Comparison of ENCODE assay signal across 2 cellular contexts in the genomic region with DNA sequence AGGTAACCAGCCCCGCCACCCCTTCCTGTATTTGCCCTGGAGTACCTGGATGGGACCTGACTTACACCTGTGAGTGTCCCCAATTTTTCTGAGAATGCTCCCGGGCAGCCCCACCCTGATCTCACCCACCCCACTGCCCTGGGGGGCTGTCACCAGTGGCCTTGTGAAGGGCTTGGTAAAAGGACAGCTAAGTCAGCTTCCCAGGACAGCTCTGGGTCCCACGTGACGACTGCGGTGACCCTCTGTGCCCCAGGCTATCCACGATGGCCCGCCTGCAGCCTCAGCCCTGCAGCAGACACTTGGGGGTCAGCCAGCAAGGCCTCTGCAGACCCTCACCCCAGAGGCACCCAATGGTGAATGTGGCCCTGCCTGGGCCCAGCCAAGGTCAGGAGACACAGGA.
TF ChIP-seq lines count a peak whose summit lies in the region.

No MANE protein-coding gene starts in this region.

TF ChIP-seq in A549, 52 proteins besides CTCF, POLR2A, EP300 and RAD21 (continued from another document):
- TF ChIP-seq, protein P1, sequence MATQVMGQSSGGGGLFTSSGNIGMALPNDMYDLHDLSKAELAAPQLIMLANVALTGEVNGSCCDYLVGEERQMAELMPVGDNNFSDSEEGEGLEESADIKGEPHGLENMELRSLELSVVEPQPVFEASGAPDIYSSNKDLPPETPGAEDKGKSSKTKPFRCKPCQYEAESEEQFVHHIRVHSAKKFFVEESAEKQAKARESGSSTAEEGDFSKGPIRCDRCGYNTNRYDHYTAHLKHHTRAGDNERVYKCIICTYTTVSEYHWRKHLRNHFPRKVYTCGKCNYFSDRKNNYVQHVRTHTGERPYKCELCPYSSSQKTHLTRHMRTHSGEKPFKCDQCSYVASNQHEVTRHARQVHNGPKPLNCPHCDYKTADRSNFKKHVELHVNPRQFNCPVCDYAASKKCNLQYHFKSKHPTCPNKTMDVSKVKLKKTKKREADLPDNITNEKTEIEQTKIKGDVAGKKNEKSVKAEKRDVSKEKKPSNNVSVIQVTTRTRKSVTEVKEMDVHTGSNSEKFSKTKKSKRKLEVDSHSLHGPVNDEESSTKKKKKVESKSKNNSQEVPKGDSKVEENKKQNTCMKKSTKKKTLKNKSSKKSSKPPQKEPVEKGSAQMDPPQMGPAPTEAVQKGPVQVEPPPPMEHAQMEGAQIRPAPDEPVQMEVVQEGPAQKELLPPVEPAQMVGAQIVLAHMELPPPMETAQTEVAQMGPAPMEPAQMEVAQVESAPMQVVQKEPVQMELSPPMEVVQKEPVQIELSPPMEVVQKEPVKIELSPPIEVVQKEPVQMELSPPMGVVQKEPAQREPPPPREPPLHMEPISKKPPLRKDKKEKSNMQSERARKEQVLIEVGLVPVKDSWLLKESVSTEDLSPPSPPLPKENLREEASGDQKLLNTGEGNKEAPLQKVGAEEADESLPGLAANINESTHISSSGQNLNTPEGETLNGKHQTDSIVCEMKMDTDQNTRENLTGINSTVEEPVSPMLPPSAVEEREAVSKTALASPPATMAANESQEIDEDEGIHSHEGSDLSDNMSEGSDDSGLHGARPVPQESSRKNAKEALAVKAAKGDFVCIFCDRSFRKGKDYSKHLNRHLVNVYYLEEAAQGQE (IDR thresholded peaks at IDR 0.05), result peak; percentile 14; the same call in 1 of the 2 replicates
- no peak for TF ChIP-seq CHD4 (IDR thresholded peaks at IDR 0.05; ENCODE audit: borderline replicate concordance)

TF ChIP-seq in GM23338, 12 proteins besides CTCF, POLR2A, EP300 and RAD21 (continued from another document):
- TF ChIP-seq, protein P1 (IDR thresholded peaks at IDR 0.05; ENCODE audit: unreplicated experiment), result peak; percentile 9
